Comparison of ENCODE assay signal across 1 cellular context in genomic region chr2:102367331-102367971, GRCh38.
A peak's percentile ranks its signal among the peaks of the same experiment; 100 is the strongest.
TF ChIP-seq lines count a peak whose summit lies in the region.

No MANE protein-coding gene starts in this region.

TF ChIP-seq in GM12878, 131 proteins besides CTCF, POLR2A, EP300 and RAD21 (continued from another document):
- TF ChIP-seq ELK1 (IDR thresholded peaks at IDR 0.05; ENCODE audit: low read depth, low read length) (no peak), EED (IDR thresholded peaks at IDR 0.05; ENCODE audit: low read depth) (no peak; the same call in 1 of the 2 replicates), SP1 (IDR thresholded peaks at IDR 0.05; ENCODE audit: low read depth, low read length) (no peak), NR2F1 (conservative IDR thresholded peaks at IDR 0.05) (peak; percentile 41), PRDM15 (CRISPR knock-in tag; IDR thresholded peaks at IDR 0.05) (no peak), FOXK2 (IDR thresholded peaks at IDR 0.05) (no peak), MYB (IDR thresholded peaks at IDR 0.05; ENCODE audit: borderline replicate concordance, low read depth, low read length) (no peak), SIN3A (IDR thresholded peaks at IDR 0.05; ENCODE audit: low read depth, low read length) (no peak), BRCA1 (IDR thresholded peaks at IDR 0.05; ENCODE audit: low read depth, low read length) (no peak), YBX1 (IDR thresholded peaks at IDR 0.05) (no peak), ZNF217 (IDR thresholded peaks at IDR 0.05) (peak; percentile 84; the same call in 1 of the 2 replicates), RCOR1 (conservative IDR thresholded peaks at IDR 0.05; ENCODE audit: low read depth, low read length) (no peak), ZNF622 (IDR thresholded peaks at IDR 0.05) (no peak), BCL11A (IDR thresholded peaks at IDR 0.05; ENCODE audit: low read depth, low read length) (peak; percentile 6; the same call in 1 of the 2 replicates), KAT2A (conservative IDR thresholded peaks at IDR 0.05; ENCODE audit: control insufficient read depth, low read depth, low read length) (no peak), CHD1 (IDR thresholded peaks at IDR 0.05; ENCODE audit: low read depth, low read length) (no peak), SMAD1 (IDR thresholded peaks at IDR 0.05; ENCODE audit: low read depth, partially characterized antibody) (no peak), ZBED1 (IDR thresholded peaks at IDR 0.05; ENCODE audit: borderline replicate concordance) (0 out of 2 replicates have a peak, but pooled peaks have one; percentile 21), MEF2B (IDR thresholded peaks at IDR 0.05; ENCODE audit: partially characterized antibody, poor library complexity, severe bottlenecking) (no peak), ZNF207 (IDR thresholded peaks at IDR 0.05; ENCODE audit: borderline replicate concordance) (no peak), HCFC1 (IDR thresholded peaks at IDR 0.05; ENCODE audit: low read length) (no peak), YY1 (IDR thresholded peaks at IDR 0.05; ENCODE audit: low read depth, low read length) (no peak), RUNX3 (IDR thresholded peaks at IDR 0.05; ENCODE audit: low read length) (peak; percentile 78), CHD2 (IDR thresholded peaks at IDR 0.05; ENCODE audit: borderline replicate concordance, low read depth, low read length) (no peak), SREBF2 (IDR thresholded peaks at IDR 0.05; ENCODE audit: low read length) (no peak), SUPT20H (IDR thresholded peaks at IDR 0.05; ENCODE audit: borderline replicate concordance, control insufficient read depth, low read depth, low read length) (no peak), NR2C1 (IDR thresholded peaks at IDR 0.05) (no peak), CBX3 (IDR thresholded peaks at IDR 0.05; ENCODE audit: borderline replicate concordance, low read depth) (no peak), JUNB (IDR thresholded peaks at IDR 0.05) (peak; percentile 51), MYC (IDR thresholded peaks at IDR 0.05; ENCODE audit: insufficient read depth, insufficient read length, insufficient replicate concordance, low read length, severe bottlenecking) (no peak), PML (IDR thresholded peaks at IDR 0.05; ENCODE audit: low read length) (peak; percentile 25; the same call in 1 of the 2 replicates), TCF3 (IDR thresholded peaks at IDR 0.05; ENCODE audit: borderline replicate concordance, insufficient read depth, low read depth, low read length) (no peak), CBX5 (IDR thresholded peaks at IDR 0.05; ENCODE audit: low read depth) (no peak), MEF2A (IDR thresholded peaks at IDR 0.05; ENCODE audit: insufficient read depth, low read depth, low read length) (0 out of 2 replicates have a peak, but pooled peaks have one; percentile 24), ZSCAN29 (IDR thresholded peaks at IDR 0.05) (no peak), POLR2AphosphoS5 (IDR thresholded peaks at IDR 0.05; ENCODE audit: low read length) (peak; percentile 32; the same call in 1 of the 2 replicates), KDM1A (IDR thresholded peaks at IDR 0.05; ENCODE audit: borderline replicate concordance) (no peak)
- TF ChIP-seq, protein P1, sequence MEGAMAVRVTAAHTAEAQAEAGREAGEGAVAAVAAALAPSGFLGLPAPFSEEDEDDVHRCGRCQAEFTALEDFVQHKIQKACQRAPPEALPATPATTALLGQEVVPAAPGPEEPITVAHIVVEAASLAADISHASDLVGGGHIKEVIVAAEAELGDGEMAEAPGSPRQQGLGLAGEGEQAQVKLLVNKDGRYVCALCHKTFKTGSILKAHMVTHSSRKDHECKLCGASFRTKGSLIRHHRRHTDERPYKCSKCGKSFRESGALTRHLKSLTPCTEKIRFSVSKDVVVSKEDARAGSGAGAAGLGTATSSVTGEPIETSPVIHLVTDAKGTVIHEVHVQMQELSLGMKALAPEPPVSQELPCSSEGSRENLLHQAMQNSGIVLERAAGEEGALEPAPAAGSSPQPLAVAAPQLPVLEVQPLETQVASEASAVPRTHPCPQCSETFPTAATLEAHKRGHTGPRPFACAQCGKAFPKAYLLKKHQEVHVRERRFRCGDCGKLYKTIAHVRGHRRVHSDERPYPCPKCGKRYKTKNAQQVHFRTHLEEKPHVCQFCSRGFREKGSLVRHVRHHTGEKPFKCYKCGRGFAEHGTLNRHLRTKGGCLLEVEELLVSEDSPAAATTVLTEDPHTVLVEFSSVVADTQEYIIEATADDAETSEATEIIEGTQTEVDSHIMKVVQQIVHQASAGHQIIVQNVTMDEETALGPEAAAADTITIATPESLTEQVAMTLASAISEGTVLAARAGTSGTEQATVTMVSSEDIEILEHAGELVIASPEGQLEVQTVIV (IDR thresholded peaks at IDR 0.05; ENCODE audit: borderline replicate concordance, partially characterized antibody), result no peak
- TF ChIP-seq, protein P2, sequence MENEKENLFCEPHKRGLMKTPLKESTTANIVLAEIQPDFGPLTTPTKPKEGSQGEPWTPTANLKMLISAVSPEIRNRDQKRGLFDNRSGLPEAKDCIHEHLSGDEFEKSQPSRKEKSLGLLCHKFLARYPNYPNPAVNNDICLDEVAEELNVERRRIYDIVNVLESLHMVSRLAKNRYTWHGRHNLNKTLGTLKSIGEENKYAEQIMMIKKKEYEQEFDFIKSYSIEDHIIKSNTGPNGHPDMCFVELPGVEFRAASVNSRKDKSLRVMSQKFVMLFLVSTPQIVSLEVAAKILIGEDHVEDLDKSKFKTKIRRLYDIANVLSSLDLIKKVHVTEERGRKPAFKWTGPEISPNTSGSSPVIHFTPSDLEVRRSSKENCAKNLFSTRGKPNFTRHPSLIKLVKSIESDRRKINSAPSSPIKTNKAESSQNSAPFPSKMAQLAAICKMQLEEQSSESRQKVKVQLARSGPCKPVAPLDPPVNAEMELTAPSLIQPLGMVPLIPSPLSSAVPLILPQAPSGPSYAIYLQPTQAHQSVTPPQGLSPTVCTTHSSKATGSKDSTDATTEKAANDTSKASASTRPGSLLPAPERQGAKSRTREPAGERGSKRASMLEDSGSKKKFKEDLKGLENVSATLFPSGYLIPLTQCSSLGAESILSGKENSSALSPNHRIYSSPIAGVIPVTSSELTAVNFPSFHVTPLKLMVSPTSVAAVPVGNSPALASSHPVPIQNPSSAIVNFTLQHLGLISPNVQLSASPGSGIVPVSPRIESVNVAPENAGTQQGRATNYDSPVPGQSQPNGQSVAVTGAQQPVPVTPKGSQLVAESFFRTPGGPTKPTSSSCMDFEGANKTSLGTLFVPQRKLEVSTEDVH (IDR thresholded peaks at IDR 0.05; ENCODE audit: low read depth, partially characterized antibody), result no peak
- TF ChIP-seq, protein P3, sequence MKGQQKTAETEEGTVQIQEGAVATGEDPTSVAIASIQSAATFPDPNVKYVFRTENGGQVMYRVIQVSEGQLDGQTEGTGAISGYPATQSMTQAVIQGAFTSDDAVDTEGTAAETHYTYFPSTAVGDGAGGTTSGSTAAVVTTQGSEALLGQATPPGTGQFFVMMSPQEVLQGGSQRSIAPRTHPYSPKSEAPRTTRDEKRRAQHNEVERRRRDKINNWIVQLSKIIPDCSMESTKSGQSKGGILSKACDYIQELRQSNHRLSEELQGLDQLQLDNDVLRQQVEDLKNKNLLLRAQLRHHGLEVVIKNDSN (IDR thresholded peaks at IDR 0.05; ENCODE audit: borderline replicate concordance, extremely low read length, insufficient read depth, low read depth, low read length), result no peak
